In genomic region chr6:27902335-27903314, GRCh38 we compare ENCODE assay signal across 8 cellular contexts. TPM values are rescaled to one million over a fixed set of nuclear protein-coding genes. Genes with fewer than 3 reads are reported as not detected.
A peak's percentile ranks its signal among the peaks of the same experiment; 100 is the strongest.
DNase-seq lines count a peak whose midpoint lies in the region; ATAC-seq and TF ChIP-seq lines count a peak whose summit lies in the region.

No MANE protein-coding gene starts in this region.

- ATAC-seq in heart right ventricle (peak; percentile 93 to 99 (median 96)), upper lobe of right lung (peak; percentile 92)

- DNase-seq in GM04503 (ENCODE audit: low read depth) (peak; percentile 45), HFF-Myc (ENCODE audit: extremely low read depth, low read depth) (peak; percentile 72), NCI-H1048 (lab: John Stamatoyannopoulos, UW) (peak; percentile 26), SW480 (ENCODE audit: low spot score) (peak; percentile 85), adipocyte (ENCODE audit: low read depth) (peak; percentile 91), heart right ventricle (peak; percentile 76 to 90), posterior vena cava (ENCODE audit: low spot score) (peak; percentile 92), upper lobe of right lung (peak; percentile 83)

- H3K36me3 ChIP-seq in adipocyte (ENCODE audit: control insufficient read depth, insufficient read depth, low read length, severe bottlenecking) (no peaks in the 10 kb centered on the region), heart right ventricle (no peaks in the 10 kb centered on the region), upper lobe of right lung (no peaks in the 10 kb centered on the region)

- H3K9me3 ChIP-seq in adipocyte (ENCODE audit: control insufficient read depth, low read length) (no peaks in the 10 kb centered on the region), heart right ventricle (no peaks in the 10 kb centered on the region), upper lobe of right lung (no peaks in the 10 kb centered on the region)

- intact Hi-C loops in heart right ventricle (cut with DNase I): loop anchor here in 5 of 10 donors (2.0 to 10.0 kb wide), 5 partner anchors 150 to 452 kb away; partner anchors contain the start of gene ZNF184 (in 1 of the 5)
- intact Hi-C loops in posterior vena cava (cut with DNase I): no loop called here
- intact Hi-C loops in upper lobe of right lung (cut with DNase I): no loop called here

- H3K27me3 ChIP-seq in adipocyte (replicated peaks; ENCODE audit: control insufficient read depth, insufficient read depth, low read length): no peaks in the 10 kb centered on the region
- H3K27me3 ChIP-seq in heart right ventricle: peaks cover 0 to 4% (median 0%) of the 10 kb centered on the region in 7 donors
- no peaks in the 10 kb centered on the region for H3K27me3 ChIP-seq in upper lobe of right lung

- WGBS in heart right ventricle, 2 donors: 2 to 3% methylated on average over 38 of the region's 38 CpGs

- H3K27ac ChIP-seq in heart right ventricle (peak overlapping the region in 9 of 10 donors; percentile 12 to 79 (median 68)), upper lobe of right lung (peak overlapping the region; percentile 76)

- H3K4me1 ChIP-seq in adipocyte (ENCODE audit: control insufficient read depth, insufficient read depth, low read length): no peaks in the 10 kb centered on the region
- peaks cover 0 to 13% (median 0%) of the 10 kb centered on the region in 9 donors for H3K4me1 ChIP-seq in heart right ventricle
- no peaks in the 10 kb centered on the region for H3K4me1 ChIP-seq in upper lobe of right lung

- H3K4me3 ChIP-seq in HFF-Myc (replicated peaks; ENCODE audit: low read depth, low read length): peak overlapping the region; percentile 52
- peak overlapping the region; percentile 82 for H3K4me3 ChIP-seq in adipocyte (ENCODE audit: low read length)
- H3K4me3 ChIP-seq in heart right ventricle: peak overlapping the region; percentile 31 to 64 (median 58)
- peak overlapping the region; percentile 64 for H3K4me3 ChIP-seq in upper lobe of right lung

- peak overlapping the region; percentile 75 for H3K9ac ChIP-seq in adipocyte (ENCODE audit: low read length)

- TF ChIP-seq CTCF in HFF-Myc (IDR thresholded peaks at IDR 0.05; ENCODE audit: low read depth, low read length, missing control alignments): no peak
- no peak for TF ChIP-seq CTCF in heart right ventricle (IDR thresholded peaks at IDR 0.05)
- no peak for TF ChIP-seq CTCF in upper lobe of right lung (IDR thresholded peaks at IDR 0.05)

RNA-seq across cellular contexts. Expression of gene OR2B2, which starts 9.6 kb away (rescaled TPM):
- total RNA-seq in heart right ventricle (not detected), posterior vena cava (not detected), upper lobe of right lung (not detected)
- polyA plus RNA-seq in heart right ventricle: not detected

RNA-seq across cellular contexts. Expression of gene OR2B6, which starts 54.4 kb away (rescaled TPM):
- total RNA-seq in heart right ventricle: not detected
- not detected for polyA plus RNA-seq in heart right ventricle
- total RNA-seq in posterior vena cava: not detected
- not detected for total RNA-seq in upper lobe of right lung

Comparison
In these comparisons a context has a peak if more than half of its experiments do, and no peak if none do; other contexts are left out.
1. Peak in every context shown above with its lines: DNase-seq, ATAC-seq, H3K4me3 ChIP-seq and H3K27ac ChIP-seq.
2. DNase-seq: peak in every context shown above with its lines; median percentile 92 in posterior vena cava; 91 in adipocyte; 85 in SW480; 83 in heart right ventricle; 83 in upper lobe of right lung; 72 in HFF-Myc; 45 in GM04503; 26 in NCI-H1048.